19 cellular contexts compared by ENCODE assay signal in the genomic region with DNA sequence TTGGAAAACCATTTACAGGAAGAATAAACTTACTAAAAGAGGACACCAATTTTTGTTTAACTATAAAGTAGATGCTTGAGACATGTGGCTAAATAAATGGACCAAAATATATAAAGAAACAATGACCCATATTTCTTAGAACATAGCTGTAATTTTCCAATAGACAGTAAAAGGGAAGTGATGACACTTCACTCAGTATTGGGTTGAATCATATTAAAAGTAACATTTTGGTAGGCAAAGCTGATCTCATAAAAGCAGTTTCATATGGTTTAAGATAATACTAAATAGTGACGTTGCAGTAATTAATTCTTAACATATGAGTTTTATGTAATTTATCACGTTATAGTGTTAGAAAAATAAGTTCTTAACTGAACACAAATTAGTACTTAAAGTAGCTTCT.
DNase-seq lines count a peak whose midpoint lies in the region; ATAC-seq, FAIRE-seq and TF ChIP-seq lines count a peak whose summit lies in the region.
"Had no signal": no experiment of that assay in that cellular context is flagged by ENCODE, and none has a peak within 500 bp of the region (broad histone marks: within the 10 kb centered on the region; RNA-seq: fewer than 3 reads in every experiment).

No MANE protein-coding gene starts in this region.

- H3K27ac Mint-ChIP-seq in CD14-positive monocyte (no peak overlapping the region), neural progenitor cell (no peak overlapping the region)
- H3K27ac Mint-ChIP-seq: activated naive CD8-positive, alpha-beta T cell treated with anti-CD3 and anti-CD28 coated beads, Interleukin-2, amount 10 ng/mL, durations not matched to agents 7 days and 5 days had no signal

- H2AFZ ChIP-seq in HepG2 (ENCODE audit: low read length) (no peak overlapping the region), OCI-LY3 (ENCODE audit: low read depth, low read length) (no peak overlapping the region), GM12878 (ENCODE audit: control insufficient read depth, low read depth, low read length) (no peak overlapping the region), neural progenitor cell (replicated peaks) (no peak overlapping the region)

- H4K20me1 ChIP-seq in HepG2 (ENCODE audit: insufficient read depth, low read length), result no peaks in the 10 kb centered on the region
- H4K20me1 ChIP-seq in OCI-LY3 (ENCODE audit: insufficient read depth, low read length), result no peaks in the 10 kb centered on the region
- no peaks in the 10 kb centered on the region for H4K20me1 ChIP-seq in GM12878 (ENCODE audit: control insufficient read depth, insufficient read depth)
- no peaks in the 10 kb centered on the region for H4K20me1 ChIP-seq in neural progenitor cell (ENCODE audit: low read depth)

- in situ Hi-C loops in HepG2 (cut with HindIII; ENCODE audit: extremely low pct_ligation_motif_present, low pct_unique_long_range_greater_than_20kb) (no loop called here), GM12878 (cut with MboI) (no loop called here)

- no peak for ATAC-seq in HepG2
- no peak for ATAC-seq in right lobe of liver
- no peak for ATAC-seq in GM12878
- ATAC-seq: esophagus mucosa had no signal

- H3K4me1 ChIP-seq in HepG2 (ENCODE audit: insufficient read depth, low read length) (no peaks in the 10 kb centered on the region), right lobe of liver (no peaks in the 10 kb centered on the region), OCI-LY3 (ENCODE audit: low read length) (peaks cover 16% of the 10 kb centered on the region), GM12878 (ENCODE audit: control insufficient read depth, insufficient read depth, low read length) (no peaks in the 10 kb centered on the region), neural progenitor cell (no peaks in the 10 kb centered on the region)
- H3K4me1 ChIP-seq: Caco-2, Peyer's patch, testis had no signal

- RAD21 ChIA-PET in GM12878 (lab: Charles Lee; ENCODE audit: unreplicated experiment), result no interaction called here

- no peaks in the 10 kb centered on the region for H3K4me1 Mint-ChIP-seq in CD14-positive monocyte
- no peaks in the 10 kb centered on the region for H3K4me1 Mint-ChIP-seq in neural progenitor cell
- H3K4me1 Mint-ChIP-seq: activated naive CD8-positive, alpha-beta T cell treated with anti-CD3 and anti-CD28 coated beads, Interleukin-2, amount 10 ng/mL, durations not matched to agents 7 days and 5 days had no signal

- CTCF ChIA-PET in HepG2 (lab: Yijun Ruan, JAX; ENCODE audit: low intra/inter-chr PET ratio, low total read pairs) (no interaction called here), GM12878 (lab: Yijun Ruan, JAX) (interaction anchor here (0.5 kb wide), 1 partner anchor 22 kb away, joined by 3 read pairs; no protein-coding TSS in a partner anchor)

- H3K9ac ChIP-seq in HepG2 (ENCODE audit: insufficient read depth, low read depth, low read length) (no peak overlapping the region), OCI-LY3 (ENCODE audit: low read length) (peak overlapping the region; percentile 35), GM12878 (ENCODE audit: control insufficient read depth, insufficient read depth, low read length) (no peak overlapping the region), neural progenitor cell (no peak overlapping the region)
- H3K9ac ChIP-seq: SK-N-SH had no signal

- TF ChIP-seq CTCF in HepG2 (CRISPR knock-in tag; IDR thresholded peaks at IDR 0.05), result no peak
- TF ChIP-seq CTCF in right lobe of liver (IDR thresholded peaks at IDR 0.05), result no peak
- TF ChIP-seq CTCF in OCI-LY3 (IDR thresholded peaks at IDR 0.05; ENCODE audit: low read depth, low read length), result no peak
- TF ChIP-seq CTCF in GM12878 (IDR thresholded peaks at IDR 0.05 in 2 of 3, conservative IDR thresholded peaks at IDR 0.05 in 1 of 3; ENCODE audit: control insufficient read depth in 2 of 3, extremely low read depth in 1 of 3, insufficient read depth in 1 of 3, low read depth in 3 of 3, low read length in 3 of 3), result no peak
- no peak for TF ChIP-seq CTCF in CD14-positive monocyte (IDR thresholded peaks at IDR 0.05)
- no peak for TF ChIP-seq CTCF in foreskin fibroblast (IDR thresholded peaks at IDR 0.05; ENCODE audit: low read depth, low read length)
- TF ChIP-seq CTCF in neural progenitor cell (IDR thresholded peaks at IDR 0.05), result no peak

- H3K79me2 ChIP-seq in HepG2 (ENCODE audit: insufficient read depth, low read length) (no peaks in the 10 kb centered on the region), OCI-LY3 (ENCODE audit: low read length) (no peaks in the 10 kb centered on the region), GM12878 (ENCODE audit: control insufficient read depth, insufficient read depth, low read length) (no peaks in the 10 kb centered on the region), neural progenitor cell (ENCODE audit: low read depth) (no peaks in the 10 kb centered on the region)

- SMC1A ChIA-PET in GM12878 (lab: Charles Lee; ENCODE audit: uncharacterized antibody, unreplicated experiment), result no interaction called here

- H3K27ac ChIP-seq in HepG2 (ENCODE audit: extremely low read length, insufficient read depth, low read length) (no peak overlapping the region), right lobe of liver (no peak overlapping the region), OCI-LY3 (ENCODE audit: low read length) (peak overlapping the region; percentile 82), GM12878 (ENCODE audit: control insufficient read depth, insufficient read depth) (no peak overlapping the region), neural progenitor cell (no peak overlapping the region)
- H3K27ac ChIP-seq: left ventricle myocardium inferior, Peyer's patch, testis had no signal

- WGBS in HepG2 (ENCODE audit: low lambda C conversion rate), result 17% methylated on average over 2 of the region's 2 CpGs
- WGBS in right lobe of liver (ENCODE audit: insufficient coverage, low coverage, low lambda C conversion rate, missing lambda C conversion rate), result 40% methylated on average over 2 of the region's 2 CpGs
- 2% methylated on average over 2 of the region's 2 CpGs for WGBS in GM12878 (ENCODE audit: insufficient coverage, insufficient replicate concordance, low lambda C conversion rate, missing lambda C conversion rate)

- no peaks in the 10 kb centered on the region for H3F3A ChIP-seq in neural progenitor cell (ENCODE audit: low read depth)

- no peak for DNase-seq in HepG2 (ENCODE audit: low spot score)
- no peak for DNase-seq in right lobe of liver
- DNase-seq in GM12878 (ENCODE audit: low read depth, low spot score), result no peak
- no peak for DNase-seq in CD14-positive monocyte (ENCODE audit: low spot score)
- DNase-seq in foreskin fibroblast, result no peak
- DNase-seq in neural progenitor cell (ENCODE audit: low spot score), result no peak
- DNase-seq: activated CD8-positive, alpha-beta memory T cell treated with anti-CD3 and anti-CD28 coated beads for 24 hours; activated naive CD8-positive, alpha-beta T cell treated with anti-CD3 and anti-CD28 coated beads, Interleukin-2, amount 10 ng/mL, durations not matched to agents 7 days and 5 days; Caco-2; left ventricle myocardium inferior; NCI-H1048; NCI-H69; Peyer's patch; SK-N-SH; stimulated activated CD4-positive, alpha-beta T cell treated with anti-CD3 and anti-CD28 coated beads, Interleukin-4, amount 100 ng/mL, for 1 hour; testis had no signal

- no peak for TF ChIP-seq POLR2A in HepG2 (IDR thresholded peaks at IDR 0.05; ENCODE audit: insufficient read depth in 1 of 2, low read depth in 2 of 2, low read length in 2 of 2)
- no peak for TF ChIP-seq POLR2A in right lobe of liver (IDR thresholded peaks at IDR 0.05)
- TF ChIP-seq POLR2A in GM12878 (IDR thresholded peaks at IDR 0.05; ENCODE audit: low read depth, low read length), result no peak

- peaks cover 0 to 3% of the 10 kb centered on the region in 2 experiments; a peak in 1 of 5 replicates for H3K27me3 ChIP-seq in HepG2 (ENCODE audit: control insufficient read depth in 1 of 2, insufficient read depth in 2 of 2, low read length in 2 of 2)
- no peaks in the 10 kb centered on the region for H3K27me3 ChIP-seq in right lobe of liver
- H3K27me3 ChIP-seq in OCI-LY3 (ENCODE audit: low read depth, low read length), result no peaks in the 10 kb centered on the region
- no peaks in the 10 kb centered on the region; a peak in 1 of 4 replicates for H3K27me3 ChIP-seq in GM12878 (replicated peaks in 1 of 2; ENCODE audit: control insufficient read depth in 2 of 2, insufficient read depth in 2 of 2, low read length in 1 of 2)
- no peaks in the 10 kb centered on the region for H3K27me3 ChIP-seq in neural progenitor cell
- H3K27me3 ChIP-seq: Peyer's patch, testis had no signal

- no peaks in the 10 kb centered on the region for H3K36me3 Mint-ChIP-seq in CD14-positive monocyte
- no peaks in the 10 kb centered on the region for H3K36me3 Mint-ChIP-seq in neural progenitor cell
- H3K36me3 Mint-ChIP-seq: activated naive CD8-positive, alpha-beta T cell treated with anti-CD3 and anti-CD28 coated beads, Interleukin-2, amount 10 ng/mL, durations not matched to agents 7 days and 5 days had no signal

- no peak for TF ChIP-seq RAD21 in HepG2 (CRISPR knock-in tag; IDR thresholded peaks at IDR 0.05)
- no peak for TF ChIP-seq RAD21 in GM12878 (IDR thresholded peaks at IDR 0.05; ENCODE audit: insufficient read depth, low read depth, low read length)

- H3K4me2 ChIP-seq in HepG2 (ENCODE audit: low read depth, low read length) (no peak overlapping the region), OCI-LY3 (ENCODE audit: low read length) (peak overlapping the region; percentile 48), GM12878 (ENCODE audit: control insufficient read depth, insufficient read depth) (no peak overlapping the region), neural progenitor cell (no peak overlapping the region)
- H3K4me2 ChIP-seq: SK-N-SH had no signal

- H3K36me3 ChIP-seq in HepG2 (replicated peaks in 1 of 2; ENCODE audit: control insufficient read depth in 1 of 2, insufficient read depth in 2 of 2, low read length in 2 of 2) (no peaks in the 10 kb centered on the region), right lobe of liver (no peaks in the 10 kb centered on the region), OCI-LY3 (replicated peaks; ENCODE audit: low read depth, low read length) (peaks cover 20% of the 10 kb centered on the region), GM12878 (ENCODE audit: control insufficient read depth in 2 of 2, insufficient read depth in 2 of 2, low read length in 1 of 2) (no peaks in the 10 kb centered on the region), neural progenitor cell (no peaks in the 10 kb centered on the region)
- H3K36me3 ChIP-seq: left ventricle myocardium inferior, Peyer's patch had no signal

- no peak for FAIRE-seq in HepG2 (lab: Jason Lieb, UNC)
- FAIRE-seq in GM12878 (lab: Jason Lieb, UNC), result no peak
- FAIRE-seq: H1 had no signal

- H3K9me3 Mint-ChIP-seq in CD14-positive monocyte (peaks cover 0 to 5% (median 3%) of the 10 kb centered on the region in 7 donors), neural progenitor cell (no peaks in the 10 kb centered on the region)

- POLR2A ChIA-PET in HepG2 (lab: Yijun Ruan, JAX) (no interaction called here), GM12878 (lab: Charles Lee) (no interaction called here)

- H3K9me3 ChIP-seq in HepG2 (ENCODE audit: low read length), result no peaks in the 10 kb centered on the region
- H3K9me3 ChIP-seq in right lobe of liver, result no peaks in the 10 kb centered on the region
- H3K9me3 ChIP-seq in OCI-LY3 (ENCODE audit: insufficient read depth, low read length), result no peaks in the 10 kb centered on the region
- no peaks in the 10 kb centered on the region for H3K9me3 ChIP-seq in GM12878 (replicated peaks; ENCODE audit: control insufficient read depth, insufficient read depth, low read length)
- no peaks in the 10 kb centered on the region for H3K9me3 ChIP-seq in neural progenitor cell (ENCODE audit: low read depth)
- H3K9me3 ChIP-seq: Caco-2, left ventricle myocardium inferior, Peyer's patch, SK-N-SH, testis had no signal

- H3K4me3 ChIP-seq in HepG2 (replicated peaks in 1 of 3; ENCODE audit: insufficient read depth in 1 of 3, low read depth in 2 of 3, low read length in 3 of 3) (no peak overlapping the region), right lobe of liver (no peak overlapping the region), OCI-LY3 (ENCODE audit: low read length) (no peak overlapping the region; the same call in 1 of the 2 replicates), GM12878 (no peak overlapping the region), foreskin fibroblast (ENCODE audit: low read depth in 1 of 2, low read length in 2 of 2) (no peak overlapping the region), neural progenitor cell (no peak overlapping the region)
- H3K4me3 ChIP-seq: left ventricle myocardium inferior, Peyer's patch, testis had no signal

- H3K4me3 Mint-ChIP-seq in CD14-positive monocyte (no peak overlapping the region), neural progenitor cell (no peak overlapping the region)
- H3K4me3 Mint-ChIP-seq: activated naive CD8-positive, alpha-beta T cell treated with anti-CD3 and anti-CD28 coated beads, Interleukin-2, amount 10 ng/mL, durations not matched to agents 7 days and 5 days had no signal

- TF ChIP-seq EP300 in HepG2 (IDR thresholded peaks at IDR 0.05; ENCODE audit: low read depth in 2 of 2, low read length in 2 of 2) (no peak), HepG2 (CRISPR knock-in tag; IDR thresholded peaks at IDR 0.05; ENCODE audit: borderline replicate concordance) (no peak), GM12878 (IDR thresholded peaks at IDR 0.05; ENCODE audit: borderline replicate concordance in 1 of 2, control insufficient read depth in 1 of 2, low read depth in 2 of 2, low read length in 2 of 2) (no peak)

- intact Hi-C loops in HepG2 (cut with micrococcal nuclease; ENCODE audit: unreplicated experiment) (no loop called here), right lobe of liver (cut with DNase I) (no loop called here), GM12878 (cut with micrococcal nuclease; ENCODE audit: unreplicated experiment) (no loop called here), CD14-positive monocyte (cut with micrococcal nuclease) (no loop called here)

- H3K27me3 Mint-ChIP-seq in CD14-positive monocyte (ENCODE audit: low read depth in 3 of 3) (peaks cover 1 to 3% (median 2%) of the 10 kb centered on the region in 3 donors), neural progenitor cell (ENCODE audit: insufficient read depth, low read depth) (no peaks in the 10 kb centered on the region)

- no TSS peak for BruUV-seq in HepG2 (replicated peaks; lab: Mats Ljungman, UMichigan)
- BruUV-seq in GM12878 (replicated peaks; lab: Mats Ljungman, UMichigan), result no TSS peak
